In the genomic region with DNA sequence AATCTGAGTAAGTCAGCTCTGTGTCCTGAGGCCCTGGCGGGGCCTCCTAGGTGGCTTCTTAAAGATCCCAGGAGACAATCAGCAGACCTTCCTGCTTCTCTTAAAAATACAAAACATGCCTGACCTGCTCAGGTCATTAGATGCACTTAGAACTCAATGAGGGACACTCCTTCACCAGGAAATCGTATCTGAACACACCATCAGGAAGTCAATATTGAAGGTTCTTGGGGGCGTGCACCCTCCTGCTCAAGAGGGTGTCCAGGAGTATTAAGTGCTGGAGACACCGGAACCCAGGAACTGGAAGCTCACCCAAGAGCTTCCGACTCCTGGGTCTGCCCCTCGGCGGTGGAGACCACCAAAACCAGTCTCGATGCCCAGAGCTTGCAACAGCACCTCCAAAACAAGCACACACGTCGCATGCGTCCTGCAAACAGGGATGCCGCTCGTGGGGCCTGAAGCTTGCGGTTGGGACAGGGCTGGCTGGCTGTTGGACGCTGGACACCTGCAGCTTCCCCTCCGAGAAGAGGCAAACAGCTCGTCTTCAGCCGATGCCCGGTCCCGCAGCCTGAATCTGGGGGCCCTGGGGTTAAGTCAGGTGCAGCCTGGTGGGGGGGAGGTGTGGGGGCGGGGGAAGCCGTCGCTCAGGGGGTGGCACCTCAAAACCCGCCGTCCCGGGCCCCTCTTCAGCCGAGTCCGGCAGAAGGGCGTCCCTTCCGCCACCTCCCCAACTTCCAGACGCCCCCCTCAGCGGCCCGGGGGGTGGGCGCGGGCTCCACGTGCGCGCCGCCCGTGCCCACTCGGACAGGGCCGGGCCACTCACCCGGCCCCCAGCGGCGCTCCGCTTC, we compare ENCODE assay signal across 8 cellular contexts. TPM values are rescaled to one million over a fixed set of nuclear protein-coding genes. Genes with fewer than 3 reads are reported as not detected.
DNase-seq lines count a peak whose midpoint lies in the region; ATAC-seq and TF ChIP-seq lines count a peak whose summit lies in the region.

No MANE protein-coding gene starts in this region.

- H3K4me1 ChIP-seq in BLaER1 treated with 17β-estradiol and CSF1 and Interleukin-3, amounts not matched to agents 10 nM and 100 nM = peaks cover 4 to 26% (median 14%) of the 10 kb centered on the region in 10 experiments; a peak in 18 of 20 replicates
- H3K4me1 ChIP-seq in breast epithelium = no peaks in the 10 kb centered on the region
- peaks cover 3% of the 10 kb centered on the region for H3K4me1 ChIP-seq in mononuclear cell (ENCODE audit: insufficient read depth, low read length)

- peak overlapping the region in 9 of 11 experiments; percentile 30 to 91 (median 74); a peak in 18 of 22 replicates for H3K27ac ChIP-seq in BLaER1 treated with 17β-estradiol and CSF1 and Interleukin-3, amounts not matched to agents 10 nM and 100 nM
- H3K27ac ChIP-seq in breast epithelium = peak overlapping the region; percentile 73 to 85

- peak; percentile 35 for DNase-seq in HuH-7 (ENCODE audit: low spot score)
- no peak for DNase-seq in breast epithelium (ENCODE audit: low spot score in 2 of 2)
- DNase-seq in hippocampal formation (lab: John Stamatoyannopoulos, UW) = no peak

- no peak for TF ChIP-seq POLR2A in breast epithelium (IDR thresholded peaks at IDR 0.05)

- peak overlapping the region; percentile 58 to 89 (median 82) for H3K4me3 ChIP-seq in BLaER1 treated with 17β-estradiol and CSF1 and Interleukin-3, amounts not matched to agents 10 nM and 100 nM
- H3K4me3 ChIP-seq in breast epithelium (peak overlapping the region; percentile 37 to 79 (median 66)), mononuclear cell (ENCODE audit: low read length) (peak overlapping the region; percentile 15)

- peaks cover 28 to 40% (median 32%) of the 10 kb centered on the region in 11 experiments for H3K9me3 ChIP-seq in BLaER1 treated with 17β-estradiol and CSF1 and Interleukin-3, amounts not matched to agents 10 nM and 100 nM (replicated peaks in 1 of 11)
- H3K9me3 ChIP-seq in breast epithelium = no peaks in the 10 kb centered on the region
- H3K9me3 ChIP-seq in mononuclear cell (ENCODE audit: low read depth, low read length) = no peaks in the 10 kb centered on the region

- peaks cover 0 to 36% (median 7%) of the 10 kb centered on the region in 11 experiments; a peak in 12 of 22 replicates for H3K36me3 ChIP-seq in BLaER1 treated with 17β-estradiol and CSF1 and Interleukin-3, amounts not matched to agents 10 nM and 100 nM
- H3K36me3 ChIP-seq in breast epithelium = no peaks in the 10 kb centered on the region

- no peaks in the 10 kb centered on the region for H4K20me1 ChIP-seq in BLaER1 treated with 17β-estradiol and CSF1 and Interleukin-3, amounts not matched to agents 10 nM and 100 nM

- intact Hi-C loops in breast epithelium (cut with DNase I; ENCODE audit: low total_unique reads) = no loop called here

- peaks cover 0 to 26% (median 0%) of the 10 kb centered on the region in 11 experiments; a peak in 6 of 22 replicates for H3K27me3 ChIP-seq in BLaER1 treated with 17β-estradiol and CSF1 and Interleukin-3, amounts not matched to agents 10 nM and 100 nM
- H3K27me3 ChIP-seq in breast epithelium (no peaks in the 10 kb centered on the region), mononuclear cell (ENCODE audit: insufficient read depth, low read length) (peaks cover 25% of the 10 kb centered on the region)

- ATAC-seq in GM19023 (IDR thresholded peaks at IDR 0.05; ENCODE audit: unreplicated experiment) = peak; percentile 23
- no peak for ATAC-seq in GM19467 (IDR thresholded peaks at IDR 0.05; ENCODE audit: unreplicated experiment)
- ATAC-seq in GM18858 (IDR thresholded peaks at IDR 0.05; ENCODE audit: unreplicated experiment) = no peak

- no peak for TF ChIP-seq CTCF in breast epithelium (IDR thresholded peaks at IDR 0.05)

- H3K4me2 ChIP-seq in BLaER1 treated with 17β-estradiol and CSF1 and Interleukin-3, amounts not matched to agents 10 nM and 100 nM = peak overlapping the region; percentile 75 to 99 (median 93)

- H3K9ac ChIP-seq in BLaER1 treated with 17β-estradiol and CSF1 and Interleukin-3, amounts not matched to agents 10 nM and 100 nM = peak overlapping the region; percentile 60 to 95 (median 79); a peak in 21 of 22 replicates

RNA-seq across cellular contexts. Expression of a gene that starts 0.7 kb away (rescaled TPM):
- 10 to 100 TPM; 18.7 to 78.0 (median 41.9) TPM for total RNA-seq in breast epithelium
- 0.63 TPM for total RNA-seq in mononuclear cell

Comparison
In these comparisons a context has a peak if more than half of its experiments do, and no peak if none do; other contexts are left out.
1. H3K4me3 ChIP-seq: peak in every context shown above with its lines; median percentile 82 in BLaER1 treated with 17β-estradiol and CSF1 and Interleukin-3, amounts not matched to agents 10 nM and 100 nM; 66 in breast epithelium; 15 in mononuclear cell.
2. RNA of a gene that starts 0.7 kb away (total RNA-seq): 18.7 to 78.0 TPM in breast epithelium; 0.63 TPM in mononuclear cell (single experiment); every median in the first group is over 10 times any median in the second.